8 cellular contexts compared by ENCODE assay signal in the genomic region with DNA sequence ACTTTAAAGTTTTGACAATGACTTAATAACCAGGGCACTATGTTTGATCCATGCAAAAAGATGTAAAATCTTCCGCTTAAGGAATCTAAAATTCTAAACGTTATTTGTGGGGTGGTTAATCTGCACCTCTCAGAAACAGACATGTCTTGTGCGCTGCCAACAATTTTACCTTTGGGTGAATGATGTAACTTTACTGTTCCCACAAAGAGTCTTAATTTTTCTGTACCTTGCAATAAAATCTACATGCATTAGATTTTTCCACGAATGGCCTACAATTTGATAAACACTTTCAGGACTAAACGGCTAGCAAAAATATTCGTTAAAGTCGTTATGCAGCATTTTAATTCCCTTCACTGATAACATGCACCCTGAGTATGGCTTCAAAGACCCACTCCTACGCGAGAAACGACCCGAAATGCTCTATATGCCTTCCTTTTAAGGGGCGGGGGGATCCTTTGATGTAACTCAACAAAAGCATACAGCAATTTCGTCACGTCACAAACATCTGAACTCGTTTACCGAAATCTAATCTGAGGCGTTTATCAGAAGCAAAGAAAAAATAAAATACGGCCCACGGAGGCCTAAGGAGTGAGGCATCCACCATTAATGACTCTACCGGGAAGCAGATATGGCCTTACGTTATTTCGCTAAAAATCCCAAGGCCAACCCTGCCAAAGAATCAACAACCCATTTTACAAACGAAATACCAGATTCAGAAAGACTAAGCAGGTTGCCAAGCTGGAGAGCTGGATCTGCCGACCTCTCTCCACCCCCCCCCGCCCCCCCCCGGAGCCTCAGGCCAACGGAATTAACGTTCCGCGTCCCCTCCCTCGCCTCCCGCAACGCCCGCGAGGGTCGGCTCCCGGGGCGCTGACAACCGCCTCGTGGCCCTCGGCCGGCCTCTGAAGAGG. TPM values are rescaled to one million over a fixed set of nuclear protein-coding genes. Genes with fewer than 3 reads are reported as not detected.
DNase-seq lines count a peak whose midpoint lies in the region; ATAC-seq and TF ChIP-seq lines count a peak whose summit lies in the region.

No MANE protein-coding gene starts in this region.

- no peaks in the 10 kb centered on the region for H3K27me3 Mint-ChIP-seq in activated CD8-positive, alpha-beta memory T cell treated with anti-CD3 and anti-CD28 coated beads, Interleukin-2, amount 10 ng/mL, durations not matched to agents 7 days and 5 days

- H3K9ac ChIP-seq in fibroblast of lung (ENCODE audit: insufficient read depth, low read length) = peak overlapping the region; percentile 99

- H3K27ac ChIP-seq in 22Rv1 (peak overlapping the region; percentile 91), fibroblast of lung (ENCODE audit: insufficient read depth, low read length) (peak overlapping the region; percentile 99)

- peaks cover 3% of the 10 kb centered on the region for H3K36me3 ChIP-seq in fibroblast of lung (ENCODE audit: control insufficient read depth, insufficient read depth, low read length)
- peaks cover 34% of the 10 kb centered on the region for H3K36me3 ChIP-seq in neuron (ENCODE audit: insufficient read depth, low read length)

- CTCF ChIA-PET in activated CD8-positive, alpha-beta memory T cell treated with anti-CD3 and anti-CD28 coated beads, Interleukin-2, amount 10 ng/mL, durations not matched to agents 7 days and 5 days (lab: Charles Lee) = interaction anchor here (1.3 to 1.6 kb wide), 2 partner anchors 21 to 326 kb away, joined by 3 read pairs; no protein-coding TSS in a partner anchor

- peaks cover 25% of the 10 kb centered on the region for H3K36me3 Mint-ChIP-seq in activated CD8-positive, alpha-beta memory T cell treated with anti-CD3 and anti-CD28 coated beads, Interleukin-2, amount 10 ng/mL, durations not matched to agents 7 days and 5 days

- no peaks in the 10 kb centered on the region for H4K20me1 ChIP-seq in fibroblast of lung (ENCODE audit: control insufficient read depth, extremely low read depth, insufficient read depth, low read length)

- H3K4me2 ChIP-seq in fibroblast of lung (ENCODE audit: extremely low read depth, insufficient read depth, low read length) = peak overlapping the region; percentile 95

- no peaks in the 10 kb centered on the region for H3K9me3 Mint-ChIP-seq in activated CD8-positive, alpha-beta memory T cell treated with anti-CD3 and anti-CD28 coated beads, Interleukin-2, amount 10 ng/mL, durations not matched to agents 7 days and 5 days (ENCODE audit: low read depth)

- H3K4me1 Mint-ChIP-seq in activated CD8-positive, alpha-beta memory T cell treated with anti-CD3 and anti-CD28 coated beads, Interleukin-2, amount 10 ng/mL, durations not matched to agents 7 days and 5 days = peaks cover 46% of the 10 kb centered on the region

- peak overlapping the region; percentile 57 to 92 (median 74) for H3K4me3 ChIP-seq in fibroblast of lung (replicated peaks in 1 of 4; ENCODE audit: control extremely low read depth in 1 of 4, insufficient read depth in 1 of 4, low read depth in 3 of 4, low read length in 4 of 4)
- peak overlapping the region; percentile 88 for H3K4me3 ChIP-seq in neuron (ENCODE audit: low read length)

- peak overlapping the region; percentile 93 for H3K4me3 Mint-ChIP-seq in activated CD8-positive, alpha-beta memory T cell treated with anti-CD3 and anti-CD28 coated beads, Interleukin-2, amount 10 ng/mL, durations not matched to agents 7 days and 5 days

- H3K9me3 ChIP-seq in fibroblast of lung (ENCODE audit: control insufficient read depth, insufficient read depth, low read depth, low read length) (no peaks in the 10 kb centered on the region), neuron (ENCODE audit: low read length) (no peaks in the 10 kb centered on the region)

- H3K79me2 ChIP-seq in fibroblast of lung (ENCODE audit: control insufficient read depth, insufficient read depth, low read length) = peaks cover 60% of the 10 kb centered on the region

- ATAC-seq in GM18499 (IDR thresholded peaks at IDR 0.05; ENCODE audit: insufficient read depth, unreplicated experiment) = peak; percentile 9
- ATAC-seq in activated CD8-positive, alpha-beta memory T cell treated with anti-CD3 and anti-CD28 coated beads, Interleukin-2, amount 10 ng/mL, durations not matched to agents 7 days and 5 days = no peak

- TF ChIP-seq CTCF in 22Rv1 (IDR thresholded peaks at IDR 0.05) (no peak), fibroblast of lung (conservative IDR thresholded peaks at IDR 0.05 in 1 of 2, IDR thresholded peaks at IDR 0.05 in 1 of 2; ENCODE audit: low read depth in 1 of 2, low read length in 2 of 2) (no peak)

- H2AFZ ChIP-seq in fibroblast of lung (ENCODE audit: low read length) (no peak overlapping the region), neuron (ENCODE audit: low read depth, low read length) (peak overlapping the region; percentile 62)

- H3K4me1 ChIP-seq in fibroblast of lung (ENCODE audit: control insufficient read depth, extremely low read depth, insufficient read depth, low read length) = peaks cover 3% of the 10 kb centered on the region
- H3K4me1 ChIP-seq in neuron (ENCODE audit: insufficient read depth, low read length) = peaks cover 22% of the 10 kb centered on the region

- H3K27me3 ChIP-seq in fibroblast of lung (ENCODE audit: control insufficient read depth, insufficient read depth, low read length) (no peaks in the 10 kb centered on the region), neuron (ENCODE audit: insufficient read depth, low read length) (no peaks in the 10 kb centered on the region)

- peak overlapping the region; percentile 98 for H3K27ac Mint-ChIP-seq in activated CD8-positive, alpha-beta memory T cell treated with anti-CD3 and anti-CD28 coated beads, Interleukin-2, amount 10 ng/mL, durations not matched to agents 7 days and 5 days

- peak; percentile 29 for DNase-seq in HuH-7.5 (ENCODE audit: low spot score)
- DNase-seq in activated CD8-positive, alpha-beta memory T cell treated with anti-CD3 and anti-CD28 coated beads, Interleukin-2, amount 10 ng/mL, durations not matched to agents 7 days and 5 days = peak; percentile 40
- DNase-seq in fibroblast of lung (ENCODE audit: low read depth in 2 of 2) = peak; percentile 56 to 59
- DNase-seq in glomerular visceral epithelial cell (ENCODE audit: extremely low spot score) = no peak
- DNase-seq in cortex of kidney (lab: John Stamatoyannopoulos, UW) = no peak

RNA-seq across cellular contexts. Expression of gene AK6, which starts 0.6 kb away (rescaled TPM):
- total RNA-seq in activated CD8-positive, alpha-beta memory T cell treated with anti-CD3 and anti-CD28 coated beads, Interleukin-2, amount 10 ng/mL, durations not matched to agents 7 days and 5 days = 10 to 100 TPM; 31.8 to 49.1 TPM
- total RNA-seq in fibroblast of lung = 31.3 and 34.3 TPM in 2 replicates
- 51.8 and 55.1 TPM in 2 replicates for polyA plus RNA-seq in fibroblast of lung
- polyA plus RNA-seq in fibroblast of lung (2012) = 46.8 and 57.6 TPM in 2 replicates
- not detected in 2 replicates for polyA minus RNA-seq in fibroblast of lung (ENCODE audit: low replicate concordance)

RNA-seq across cellular contexts. Expression of gene TAF9, which starts 0.6 kb away (rescaled TPM):
- 10 to 100 TPM; 48.9 to 63.1 TPM for total RNA-seq in activated CD8-positive, alpha-beta memory T cell treated with anti-CD3 and anti-CD28 coated beads, Interleukin-2, amount 10 ng/mL, durations not matched to agents 7 days and 5 days
- 73.2 and 114 TPM in 2 replicates for total RNA-seq in fibroblast of lung
- polyA plus RNA-seq in fibroblast of lung = 154 and 169 TPM in 2 replicates
- polyA plus RNA-seq in fibroblast of lung (2012) = 83.8 and 97.7 TPM in 2 replicates
- 9.4 and 11.3 TPM in 2 replicates for polyA minus RNA-seq in fibroblast of lung (ENCODE audit: low replicate concordance)

RNA-seq across cellular contexts. Expression of gene RAD17, which starts 0.9 kb away (rescaled TPM):
- 10 to 100 TPM; 19.7 to 26.4 TPM for total RNA-seq in activated CD8-positive, alpha-beta memory T cell treated with anti-CD3 and anti-CD28 coated beads, Interleukin-2, amount 10 ng/mL, durations not matched to agents 7 days and 5 days
- 20.5 and 30.1 TPM in 2 replicates for total RNA-seq in fibroblast of lung
- polyA plus RNA-seq in fibroblast of lung = 14.9 and 16.3 TPM in 2 replicates
- polyA plus RNA-seq in fibroblast of lung (2012) = 14.7 and 14.9 TPM in 2 replicates
- polyA minus RNA-seq in fibroblast of lung (ENCODE audit: low replicate concordance) = 8.1 and 14.0 TPM in 2 replicates

RNA-seq across cellular contexts. Expression of gene CCDC125, which starts 36.1 kb away (rescaled TPM):
- 10 to 100 TPM in 1 of 2 experiments, 1 to 10 TPM in 1; 9.4 to 11.2 TPM for total RNA-seq in activated CD8-positive, alpha-beta memory T cell treated with anti-CD3 and anti-CD28 coated beads, Interleukin-2, amount 10 ng/mL, durations not matched to agents 7 days and 5 days
- 7.7 and 8.3 TPM in 2 replicates for total RNA-seq in fibroblast of lung
- polyA plus RNA-seq in fibroblast of lung = 2.2 and 4.2 TPM in 2 replicates
- polyA plus RNA-seq in fibroblast of lung (2012) = 2.4 and 3.7 TPM in 2 replicates
- 0.86 and 1.5 TPM in 2 replicates for polyA minus RNA-seq in fibroblast of lung (ENCODE audit: low replicate concordance)

RNA-seq across cellular contexts. Expression of gene MARVELD2, which starts 46.2 kb away (rescaled TPM):
- under 1 TPM; 0.18 to 0.26 TPM for total RNA-seq in activated CD8-positive, alpha-beta memory T cell treated with anti-CD3 and anti-CD28 coated beads, Interleukin-2, amount 10 ng/mL, durations not matched to agents 7 days and 5 days
- 1.3 and 2.5 TPM in 2 replicates for total RNA-seq in fibroblast of lung
- 2.9 and 5.1 TPM in 2 replicates for polyA plus RNA-seq in fibroblast of lung
- polyA plus RNA-seq in fibroblast of lung (2012) = 1.1 and 3.0 TPM in 2 replicates
- 2.9 and 4.4 TPM in 2 replicates for polyA minus RNA-seq in fibroblast of lung (ENCODE audit: low replicate concordance)

Comparison
In these comparisons a context has a peak if more than half of its experiments do, and no peak if none do; other contexts are left out.
1. DNase-seq: peak in HuH-7.5 (single experiment), activated CD8-positive, alpha-beta memory T cell treated with anti-CD3 and anti-CD28 coated beads, Interleukin-2, amount 10 ng/mL, durations not matched to agents 7 days and 5 days (single experiment) and fibroblast of lung (2 of 2); none in glomerular visceral epithelial cell (single experiment) and cortex of kidney (single experiment).